In the genomic region with DNA sequence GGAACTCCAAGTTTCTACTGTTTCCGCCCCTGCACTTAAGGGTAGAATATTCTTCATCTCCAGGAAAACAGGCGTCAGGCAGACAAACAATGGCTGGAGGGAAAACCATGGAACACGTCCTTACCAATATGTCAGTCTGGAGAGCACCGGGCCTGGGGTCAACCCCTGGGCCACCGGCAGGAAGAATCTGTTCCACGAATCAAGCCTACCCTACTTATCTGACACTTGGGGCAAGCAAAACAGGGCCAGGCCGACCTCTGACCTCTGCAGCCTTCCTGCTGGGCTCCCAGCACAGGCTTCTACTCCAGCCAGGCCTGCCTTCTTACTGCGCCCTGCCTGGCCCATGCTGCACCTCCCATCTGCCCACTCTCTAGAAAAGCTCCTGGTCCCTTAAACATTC, we compare ENCODE assay signal across 24 cellular contexts.
"Had no signal": no experiment of that assay in that cellular context is flagged by ENCODE, and none has a peak within 500 bp of the region (broad histone marks: within the 10 kb centered on the region; RNA-seq: fewer than 3 reads in every experiment).

No MANE protein-coding gene starts in this region.

- H3K36me3 Mint-ChIP-seq: activated naive CD4-positive, alpha-beta T cell treated with anti-CD3 and anti-CD28 coated beads, Interleukin-2, amount 10 ng/mL, durations not matched to agents 7 days and 5 days; natural killer cell treated with Interleukin-12 subunit alpha and Interleukin-12 subunit beta and Interleukin-15 and Interleukin-18, amount 100 ng/mL, for 72 hours had no signal

- H3K27me3 Mint-ChIP-seq: activated CD4-positive, alpha-beta T cell treated with anti-CD3 and anti-CD28 coated beads, Interleukin-2, amount 10 ng/mL, durations not matched to agents 7 days and 5 days; activated naive CD4-positive, alpha-beta T cell treated with anti-CD3 and anti-CD28 coated beads, Interleukin-2, amount 10 ng/mL, durations not matched to agents 7 days and 5 days; activated naive CD8-positive, alpha-beta T cell treated with anti-CD3 and anti-CD28 coated beads, Interleukin-2, amount 50 U/mL, for 24 hours; effector memory CD8-positive, alpha-beta T cell; natural killer cell treated with Interleukin-12 subunit alpha and Interleukin-12 subunit beta and Interleukin-15 and Interleukin-18, amount 100 ng/mL, for 72 hours; progenitor cell of endocrine pancreas had no signal

- H3K4me2 ChIP-seq: hepatocyte had no signal

- H3K27ac ChIP-seq: ascending aorta, hepatocyte, lower lobe of right lung, skin epidermis, thoracic aorta, upper lobe of left lung had no signal

- H3K9me3 Mint-ChIP-seq: activated CD4-positive, alpha-beta T cell treated with anti-CD3 and anti-CD28 coated beads, Interleukin-2, amount 10 ng/mL, durations not matched to agents 7 days and 5 days; activated naive CD4-positive, alpha-beta T cell treated with anti-CD3 and anti-CD28 coated beads, Interleukin-2, amount 10 ng/mL, durations not matched to agents 7 days and 5 days; activated naive CD8-positive, alpha-beta T cell treated with anti-CD3 and anti-CD28 coated beads, Interleukin-2, amount 50 U/mL, for 24 hours; activated T-cell treated with anti-CD3 and anti-CD28 coated beads, Interleukin-2, amount 50 U/mL, for 4 hours; effector memory CD8-positive, alpha-beta T cell; natural killer cell treated with Interleukin-12 subunit alpha and Interleukin-12 subunit beta and Interleukin-15 and Interleukin-18, amount 100 ng/mL, for 72 hours; T-helper 2 cell treated with Interferon-gamma antibody and Interleukin-4, amounts not matched to agents 5 μg/mL and 100 μg/mL, for 36 hours had no signal

- H3K4me3 Mint-ChIP-seq: activated CD4-positive, alpha-beta T cell treated with anti-CD3 and anti-CD28 coated beads, Interleukin-2, amount 10 ng/mL, durations not matched to agents 7 days and 5 days; activated CD8-positive, alpha-beta T cell treated with anti-CD3 and anti-CD28 coated beads, Interleukin-2, amount 10 ng/mL, durations not matched to agents 7 days and 5 days; activated naive CD4-positive, alpha-beta T cell treated with anti-CD3 and anti-CD28 coated beads, Interleukin-2, amount 10 ng/mL, durations not matched to agents 7 days and 5 days; activated naive CD8-positive, alpha-beta T cell treated with anti-CD3 and anti-CD28 coated beads, Interleukin-2, amount 50 U/mL, for 24 hours; activated T-cell treated with anti-CD3 and anti-CD28 coated beads, Interleukin-2, amount 50 U/mL, for 4 hours; effector memory CD8-positive, alpha-beta T cell; natural killer cell treated with Interleukin-12 subunit alpha and Interleukin-12 subunit beta and Interleukin-15 and Interleukin-18, amount 100 ng/mL, for 72 hours; T-helper 2 cell treated with Interferon-gamma antibody and Interleukin-4, amounts not matched to agents 5 μg/mL and 100 μg/mL, for 36 hours had no signal

- H2AFZ ChIP-seq: hepatocyte had no signal

- H3K4me1 Mint-ChIP-seq: activated naive CD8-positive, alpha-beta T cell treated with anti-CD3 and anti-CD28 coated beads, Interleukin-2, amount 50 U/mL, for 24 hours had no signal

- H3K27me3 ChIP-seq: ascending aorta, hepatocyte, upper lobe of left lung had no signal

- H3K4me3 ChIP-seq: ascending aorta, hepatocyte, lower lobe of right lung, skin epidermis, thoracic aorta, upper lobe of left lung had no signal

- H3K27ac Mint-ChIP-seq: activated CD4-positive, alpha-beta T cell treated with anti-CD3 and anti-CD28 coated beads, Interleukin-2, amount 10 ng/mL, durations not matched to agents 7 days and 5 days; activated CD8-positive, alpha-beta T cell treated with anti-CD3 and anti-CD28 coated beads, Interleukin-2, amount 10 ng/mL, durations not matched to agents 7 days and 5 days; activated naive CD4-positive, alpha-beta T cell treated with anti-CD3 and anti-CD28 coated beads, Interleukin-2, amount 10 ng/mL, durations not matched to agents 7 days and 5 days; activated naive CD8-positive, alpha-beta T cell treated with anti-CD3 and anti-CD28 coated beads, Interleukin-2, amount 50 U/mL, for 24 hours; natural killer cell treated with Interleukin-12 subunit alpha and Interleukin-12 subunit beta and Interleukin-15 and Interleukin-18, amount 100 ng/mL, for 72 hours; progenitor cell of endocrine pancreas; T-helper 2 cell treated with Interferon-gamma antibody and Interleukin-4, amounts not matched to agents 5 μg/mL and 100 μg/mL, for 36 hours had no signal

- ATAC-seq: activated CD4-positive, CD25-positive, alpha-beta regulatory T cell treated with anti-CD3 and anti-CD28 coated beads, Interleukin-2, amount 50 U/mL, for 24 hours; activated CD8-positive, alpha-beta T cell treated with anti-CD3 and anti-CD28 coated beads, Interleukin-2, amount 10 ng/mL, durations not matched to agents 7 days and 5 days; activated naive CD8-positive, alpha-beta T cell treated with anti-CD3 and anti-CD28 coated beads, Interleukin-2, amount 50 U/mL, for 24 hours; activated T-cell treated with anti-CD3 and anti-CD28 coated beads, Interleukin-2, amount 50 U/mL, for 4 hours; effector memory CD8-positive, alpha-beta T cell; left cardiac atrium; lower lobe of right lung; natural killer cell treated with Interleukin-12 subunit alpha and Interleukin-12 subunit beta and Interleukin-15 and Interleukin-18, amount 100 ng/mL, for 72 hours had no signal

- H3K4me1 ChIP-seq: ascending aorta had no signal

- H3K9me3 ChIP-seq: ascending aorta, lower lobe of right lung, thoracic aorta, upper lobe of left lung had no signal

- FAIRE-seq: islet of Langerhans had no signal

- DNase-seq: activated CD4-positive, alpha-beta T cell treated with anti-CD3 and anti-CD28 coated beads, Interleukin-2, amount 10 ng/mL, durations not matched to agents 7 days and 5 days; activated CD8-positive, alpha-beta T cell treated with anti-CD3 and anti-CD28 coated beads, Interleukin-2, amount 10 ng/mL, durations not matched to agents 7 days and 5 days; activated effector memory CD4-positive, alpha-beta T cell treated with Interleukin-2 at 50 U/mL for 16 hours; activated naive CD4-positive, alpha-beta T cell treated with anti-CD3 and anti-CD28 coated beads, Interleukin-2, amount 10 ng/mL, durations not matched to agents 7 days and 5 days; activated naive CD8-positive, alpha-beta T cell treated with anti-CD3 and anti-CD28 coated beads, Interleukin-2, amount 50 U/mL, for 24 hours; activated T-cell treated with anti-CD3 and anti-CD28 coated beads, Interleukin-2, amount 50 U/mL, for 4 hours; cerebellar nuclear complex; effector memory CD8-positive, alpha-beta T cell; foreskin fibroblast; left cardiac atrium; lower lobe of right lung; stimulated activated CD4-positive, alpha-beta T cell treated with anti-CD3 and anti-CD28 coated beads, Interleukin-15, amount 100 ng/mL, for 24 hours; stimulated activated CD4-positive, alpha-beta T cell treated with anti-CD3 and anti-CD28 coated beads, Interleukin-2, amount 100 ng/mL, for 48 hours; SW 1271; upper lobe of left lung had no signal
